ENCODE assay signal across 1 cellular context in the genomic region with DNA sequence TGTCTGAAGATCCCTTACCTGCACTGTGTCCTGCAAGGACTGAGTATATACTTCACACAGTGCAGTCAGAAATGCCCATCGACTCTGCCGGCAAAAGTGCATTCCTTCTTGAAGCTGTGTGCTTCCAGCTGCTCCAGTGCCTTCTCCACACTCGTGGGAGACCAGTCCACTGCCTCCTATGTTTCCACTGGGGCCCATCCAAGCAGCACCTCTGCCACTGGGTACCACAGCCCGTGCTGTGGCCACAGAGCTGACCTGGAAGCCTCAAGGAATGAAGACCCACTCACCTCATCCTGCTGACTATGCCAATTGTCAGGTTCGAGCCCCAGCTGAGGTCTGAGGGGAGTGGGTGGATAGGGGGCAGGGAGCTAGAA.
TF ChIP-seq lines count a peak whose summit lies in the region.

No MANE protein-coding gene starts in this region.

TF ChIP-seq in A549, 52 proteins besides CTCF, POLR2A, EP300 and RAD21 (continued from another document):
- TF ChIP-seq REST (IDR thresholded peaks at IDR 0.05) = no peak
